ENCODE assay signal across 14 cellular contexts in genomic region chr11:128711136-128711535, GRCh38. TPM values are rescaled to one million over a fixed set of nuclear protein-coding genes. Genes with fewer than 3 reads are reported as not detected.
DNase-seq lines count a peak whose midpoint lies in the region; FAIRE-seq and TF ChIP-seq lines count a peak whose summit lies in the region.
"Had no signal": no experiment of that assay in that cellular context is flagged by ENCODE, and none has a peak within 500 bp of the region (broad histone marks: within the 10 kb centered on the region; RNA-seq: fewer than 3 reads in every experiment).

No MANE protein-coding gene starts in this region.

- POLR2A ChIA-PET in CD4-positive, alpha-beta memory T cell (lab: Charles Lee; ENCODE audit: partially characterized antibody): interaction anchor here (1.2 to 22.3 kb wide), 4 partner anchors 16 to 56 kb away, joined by 3 to 373 read pairs (median 78); partner anchors contain the start of gene FLI1

- intact Hi-C loops in CD4-positive, alpha-beta memory T cell (cut with micrococcal nuclease): no loop called here
- intact Hi-C loops in tibial artery (cut with DNase I; ENCODE audit: low total_unique reads): no loop called here

- peak overlapping the region in 5 of 7 donors; percentile 10 to 97 (median 43) for H3K27ac Mint-ChIP-seq in CD4-positive, alpha-beta memory T cell
- peak overlapping the region; percentile 38 for H3K27ac Mint-ChIP-seq in chondrocyte (ENCODE audit: unreplicated experiment)
- H3K27ac Mint-ChIP-seq: nephron progenitor cell had no signal

- CTCF ChIA-PET in CD4-positive, alpha-beta memory T cell (lab: Charles Lee; ENCODE audit: partially characterized antibody): interaction anchor here (1.0 to 2.1 kb wide), 2 partner anchors 9 to 15 kb away, joined by 3 to 7 read pairs; no protein-coding TSS in a partner anchor

- H3K4me1 ChIP-seq in CD4-positive, alpha-beta memory T cell (ENCODE audit: insufficient read depth, low read length): peaks cover 100% of the 10 kb centered on the region
- H3K4me1 ChIP-seq in small intestine (ENCODE audit: control insufficient read depth in 2 of 2, insufficient read depth in 1 of 2, low read depth in 1 of 2, low read length in 1 of 2) (peaks cover 0 to 8% of the 10 kb centered on the region in 2 donors), tibial artery (peaks cover 0 to 14% (median 3%) of the 10 kb centered on the region in 4 donors)

- WGBS in small intestine, 3 donors: 73 to 82% (median 78%) methylated on average over 2 of the region's 2 CpGs

- no peaks in the 10 kb centered on the region for H3K27me3 Mint-ChIP-seq in CD4-positive, alpha-beta memory T cell
- H3K27me3 Mint-ChIP-seq in chondrocyte (ENCODE audit: low read depth): no peaks in the 10 kb centered on the region

- DNase-seq in CD4-positive, alpha-beta memory T cell: no peak
- peak; percentile 78 for DNase-seq in NCI-H226
- no peak for DNase-seq in chondrocyte (ENCODE audit: low spot score)
- DNase-seq in non-pigmented ciliary epithelial cell (ENCODE audit: low read depth): peak; percentile 66
- no peak for DNase-seq in NCI-H1417 treated with DMSO at 0.1 percent for 48 hours (lab: John Stamatoyannopoulos, UW)
- no peak for DNase-seq in NCI-H524 treated with DMSO at 0.1 percent for 48 hours (lab: John Stamatoyannopoulos, UW)
- no peak for DNase-seq in small intestine
- DNase-seq in tibial artery: no peak
- DNase-seq: left colon, NCI-H1105 treated with DMSO at 0.1 percent for 48 hours, nephron progenitor cell, Right ventricle myocardium superior, stomach had no signal

- H3K36me3 ChIP-seq in CD4-positive, alpha-beta memory T cell (ENCODE audit: insufficient read depth, low read length): peaks cover 19% of the 10 kb centered on the region
- H3K36me3 ChIP-seq in small intestine (ENCODE audit: control insufficient read depth in 2 of 2, insufficient read depth in 2 of 2, low read length in 2 of 2) (no peaks in the 10 kb centered on the region), tibial artery (no peaks in the 10 kb centered on the region)
- H3K36me3 ChIP-seq: stomach had no signal

- H3K4me3 ChIP-seq in CD4-positive, alpha-beta memory T cell (ENCODE audit: low read length in 2 of 2): no peak overlapping the region
- H3K4me3 ChIP-seq in small intestine (ENCODE audit: low read depth in 1 of 2, low read length in 2 of 2) (no peak overlapping the region), tibial artery (no peak overlapping the region)
- H3K4me3 ChIP-seq: stomach had no signal

- peaks cover 81 to 100% (median 94%) of the 10 kb centered on the region in 4 donors for H3K4me1 Mint-ChIP-seq in CD4-positive, alpha-beta memory T cell
- H3K4me1 Mint-ChIP-seq in chondrocyte (ENCODE audit: low read depth): peaks cover 60% of the 10 kb centered on the region

- no peak for FAIRE-seq in small intestine (lab: Jason Lieb, UNC)

- H3K9me3 Mint-ChIP-seq in CD4-positive, alpha-beta memory T cell: no peaks in the 10 kb centered on the region
- no peaks in the 10 kb centered on the region for H3K9me3 Mint-ChIP-seq in chondrocyte (ENCODE audit: low read depth)

- TF ChIP-seq CTCF in chondrocyte (IDR thresholded peaks at IDR 0.05) (no peak), tibial artery (IDR thresholded peaks at IDR 0.05) (no peak)

- no peak overlapping the region for H3K27ac ChIP-seq in CD4-positive, alpha-beta memory T cell (ENCODE audit: low read depth, low read length)
- H3K27ac ChIP-seq in small intestine (ENCODE audit: low read depth in 1 of 2, low read length in 1 of 2): no peak overlapping the region
- H3K27ac ChIP-seq in tibial artery: no peak overlapping the region
- H3K27ac ChIP-seq: VCaP had no signal

- H3K36me3 Mint-ChIP-seq in CD4-positive, alpha-beta memory T cell: peaks cover 39 to 44% of the 10 kb centered on the region in 2 donors
- peaks cover 1% of the 10 kb centered on the region for H3K36me3 Mint-ChIP-seq in chondrocyte (ENCODE audit: low read depth)

- H3K27me3 ChIP-seq in CD4-positive, alpha-beta memory T cell (ENCODE audit: insufficient read depth, low read length): no peaks in the 10 kb centered on the region
- H3K27me3 ChIP-seq in small intestine (ENCODE audit: control insufficient read depth in 2 of 2, insufficient read depth in 2 of 2, low read length in 2 of 2): no peaks in the 10 kb centered on the region
- no peaks in the 10 kb centered on the region for H3K27me3 ChIP-seq in tibial artery

- no peaks in the 10 kb centered on the region for H3K9me3 ChIP-seq in CD4-positive, alpha-beta memory T cell (ENCODE audit: control insufficient read depth in 1 of 2, low read length in 2 of 2)
- H3K9me3 ChIP-seq in small intestine (ENCODE audit: control insufficient read depth, low read depth) (no peaks in the 10 kb centered on the region), tibial artery (no peaks in the 10 kb centered on the region)
- H3K9me3 ChIP-seq: stomach had no signal

- peak overlapping the region in 4 of 8 donors; percentile 5 to 39 (median 24) for H3K4me3 Mint-ChIP-seq in CD4-positive, alpha-beta memory T cell
- H3K4me3 Mint-ChIP-seq in chondrocyte (ENCODE audit: unreplicated experiment): no peak overlapping the region
- H3K4me3 Mint-ChIP-seq: nephron progenitor cell had no signal

RNA-seq across cellular contexts. Expression of gene FLI1, which starts 17.3 kb away (rescaled TPM):
- 100 to 1,000 TPM; 112 to 122 TPM for total RNA-seq in CD4-positive, alpha-beta memory T cell
- 10 to 100 TPM; 54.6 to 93.1 TPM for polyA plus RNA-seq in CD4-positive, alpha-beta memory T cell
- total RNA-seq in chondrocyte: 9.4 to 22.0 TPM (median 9.9 TPM) in 3 replicates
- polyA plus RNA-seq in small intestine: 1 to 10 TPM; 2.5 to 8.3 (median 4.9) TPM

Comparison
In these comparisons a context has a peak if more than half of its experiments do, and no peak if none do; other contexts are left out.
1. DNase-seq: peak in NCI-H226 (single experiment) and non-pigmented ciliary epithelial cell (single experiment); none in CD4-positive, alpha-beta memory T cell (0 of 5), chondrocyte (single experiment), NCI-H1417 treated with DMSO at 0.1 percent for 48 hours (single experiment), NCI-H524 treated with DMSO at 0.1 percent for 48 hours (single experiment), small intestine (single experiment) and tibial artery (0 of 2).